26 cellular contexts compared by ENCODE assay signal in genomic region chr9:31697956-31698355, GRCh38.
"Had no signal": no experiment of that assay in that cellular context is flagged by ENCODE, and none has a peak within 500 bp of the region (broad histone marks: within the 10 kb centered on the region; RNA-seq: fewer than 3 reads in every experiment).

No MANE protein-coding gene starts in this region.

- H3K4me3 Mint-ChIP-seq: activated CD4-positive, alpha-beta T cell treated with anti-CD3 and anti-CD28 coated beads, Interleukin-2, amount 10 ng/mL, durations not matched to agents 7 days and 5 days; activated CD8-positive, alpha-beta T cell treated with anti-CD3 and anti-CD28 coated beads, Interleukin-2, amount 10 ng/mL, durations not matched to agents 7 days and 5 days; activated naive CD4-positive, alpha-beta T cell treated with anti-CD3 and anti-CD28 coated beads, Interleukin-2, amount 50 U/mL, for 24 hours; activated naive CD8-positive, alpha-beta T cell treated with anti-CD3 and anti-CD28 coated beads, Interleukin-2, amount 10 ng/mL, durations not matched to agents 7 days and 5 days had no signal

- H3K36me3 Mint-ChIP-seq: activated naive CD4-positive, alpha-beta T cell treated with anti-CD3 and anti-CD28 coated beads, Interleukin-2, amount 50 U/mL, for 24 hours; activated naive CD8-positive, alpha-beta T cell treated with anti-CD3 and anti-CD28 coated beads, Interleukin-2, amount 10 ng/mL, durations not matched to agents 7 days and 5 days had no signal

- DNase-seq: activated CD4-positive, alpha-beta T cell treated with anti-CD3 and anti-CD28 coated beads, Interleukin-2, amount 10 ng/mL, durations not matched to agents 7 days and 5 days; activated CD4-positive, alpha-beta T cell treated with anti-CD3 and anti-CD28 coated beads, Interleukin-2, amount 50 U/mL, for 48 hours; activated CD8-positive, alpha-beta T cell treated with anti-CD3 and anti-CD28 coated beads, Interleukin-2, amount 10 ng/mL, durations not matched to agents 7 days and 5 days; activated gamma-delta T cell; activated naive CD4-positive, alpha-beta T cell treated with Interleukin-2 at 50 U/mL for 16 hours; activated naive CD8-positive, alpha-beta T cell treated with anti-CD3 and anti-CD28 coated beads, Interleukin-2, amount 10 ng/mL, durations not matched to agents 7 days and 5 days; amygdala; body of pancreas; Kasumi-1; KG1; MM.1S; MV-4-11; NCI-H1092; NCI-H1436 treated with DMSO at 0.1 percent for 48 hours; NCI-H1694 treated with DMSO at 0.1 percent for 48 hours; NCI-H2029; NCI-H345; NCI-H510A treated with DMSO at 0.1 percent for 48 hours; NCI-H526 treated with DMSO at 0.1 percent for 48 hours; NCI-H82; NK-92 treated with Interleukin-12 subunit alpha and Interleukin-12 subunit beta, amount 100 ng/mL, for 24 hours; PC-9; SIG-M5; SW 1271 had no signal

- ATAC-seq: activated CD8-positive, alpha-beta T cell treated with anti-CD3 and anti-CD28 coated beads, Interleukin-2, amount 10 ng/mL, durations not matched to agents 7 days and 5 days; body of pancreas; Right ventricle myocardium inferior had no signal

- H3K27me3 Mint-ChIP-seq: activated CD4-positive, alpha-beta T cell treated with anti-CD3 and anti-CD28 coated beads, Interleukin-2, amount 10 ng/mL, durations not matched to agents 7 days and 5 days; activated naive CD4-positive, alpha-beta T cell treated with anti-CD3 and anti-CD28 coated beads, Interleukin-2, amount 50 U/mL, for 24 hours; activated naive CD8-positive, alpha-beta T cell treated with anti-CD3 and anti-CD28 coated beads, Interleukin-2, amount 10 ng/mL, durations not matched to agents 7 days and 5 days had no signal

- H3K27ac Mint-ChIP-seq: activated CD4-positive, alpha-beta T cell treated with anti-CD3 and anti-CD28 coated beads, Interleukin-2, amount 10 ng/mL, durations not matched to agents 7 days and 5 days; activated CD8-positive, alpha-beta T cell treated with anti-CD3 and anti-CD28 coated beads, Interleukin-2, amount 10 ng/mL, durations not matched to agents 7 days and 5 days; activated naive CD4-positive, alpha-beta T cell treated with anti-CD3 and anti-CD28 coated beads, Interleukin-2, amount 50 U/mL, for 24 hours; activated naive CD8-positive, alpha-beta T cell treated with anti-CD3 and anti-CD28 coated beads, Interleukin-2, amount 10 ng/mL, durations not matched to agents 7 days and 5 days had no signal

- H3K9me3 Mint-ChIP-seq: activated naive CD4-positive, alpha-beta T cell treated with anti-CD3 and anti-CD28 coated beads, Interleukin-2, amount 50 U/mL, for 24 hours had no signal
